In the genomic region with DNA sequence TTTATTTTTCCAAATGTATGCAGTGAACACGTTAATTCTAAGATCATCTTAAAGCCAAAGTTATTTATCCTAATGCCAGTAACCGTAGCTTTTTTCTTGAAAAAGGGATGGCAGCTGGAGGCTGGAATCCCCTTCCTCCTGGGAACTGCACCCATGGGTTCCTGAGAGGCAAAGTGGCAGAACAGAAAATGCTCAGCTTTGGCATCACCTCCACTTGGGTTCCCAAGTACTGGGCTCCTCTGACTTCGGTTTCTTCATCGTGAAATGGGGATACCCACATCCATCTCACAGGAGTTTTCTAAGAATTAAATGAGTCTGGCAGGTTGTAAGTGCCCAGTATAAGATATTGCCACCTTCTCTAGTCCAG, we compare ENCODE assay signal across 8 cellular contexts. TPM values are rescaled to one million over a fixed set of nuclear protein-coding genes. Genes with fewer than 3 reads are reported as not detected.
DNase-seq lines count a peak whose midpoint lies in the region; ATAC-seq, FAIRE-seq and TF ChIP-seq lines count a peak whose summit lies in the region.

No MANE protein-coding gene starts in this region.

- intact Hi-C loops in colonic mucosa (cut with DNase I) = no loop called here

- H3K4me3 ChIP-seq in colonic mucosa = peak overlapping the region; percentile 46
- H3K4me3 ChIP-seq in small intestine (ENCODE audit: low read depth in 1 of 2, low read length in 2 of 2) = peak overlapping the region in 1 of 2 donors; percentile 61

- H3K4me1 Mint-ChIP-seq in activated naive CD4-positive, alpha-beta T cell treated with anti-CD3 and anti-CD28 coated beads, Interleukin-2, amount 10 ng/mL, durations not matched to agents 7 days and 5 days = peaks cover 37% of the 10 kb centered on the region
- no peaks in the 10 kb centered on the region for H3K4me1 Mint-ChIP-seq in nephron progenitor cell

- peak overlapping the region; percentile 75 for H3K4me3 Mint-ChIP-seq in activated naive CD4-positive, alpha-beta T cell treated with anti-CD3 and anti-CD28 coated beads, Interleukin-2, amount 10 ng/mL, durations not matched to agents 7 days and 5 days
- H3K4me3 Mint-ChIP-seq in nephron progenitor cell = peak overlapping the region; percentile 83

- no peaks in the 10 kb centered on the region for H3K27me3 ChIP-seq in colonic mucosa
- no peaks in the 10 kb centered on the region for H3K27me3 ChIP-seq in small intestine (ENCODE audit: control insufficient read depth in 2 of 2, insufficient read depth in 2 of 2, low read length in 2 of 2)

- H3K27ac ChIP-seq in colonic mucosa = no peak overlapping the region
- no peak overlapping the region for H3K27ac ChIP-seq in small intestine (ENCODE audit: low read depth in 1 of 2, low read length in 1 of 2)

- FAIRE-seq in small intestine (lab: Jason Lieb, UNC) = no peak

- DNase-seq in activated naive CD4-positive, alpha-beta T cell treated with anti-CD3 and anti-CD28 coated beads, Interleukin-2, amount 10 ng/mL, durations not matched to agents 7 days and 5 days = no peak
- no peak for DNase-seq in activated naive CD4-positive, alpha-beta T cell (lab: John Stamatoyannopoulos, UW)
- DNase-seq in colonic mucosa = no peak
- no peak for DNase-seq in nephron progenitor cell
- DNase-seq in DMS53 treated with DMSO at 0.1 percent for 48 hours (lab: John Stamatoyannopoulos, UW; ENCODE audit: unreplicated experiment) = no peak
- no peak for DNase-seq in NCI-H2081 (lab: John Stamatoyannopoulos, UW)
- no peak for DNase-seq in small intestine

- peak; percentile 26 for ATAC-seq in HG03520 (IDR thresholded peaks at IDR 0.05; ENCODE audit: unreplicated experiment)

- H3K36me3 ChIP-seq in colonic mucosa (no peaks in the 10 kb centered on the region), small intestine (ENCODE audit: control insufficient read depth in 2 of 2, insufficient read depth in 2 of 2, low read length in 2 of 2) (no peaks in the 10 kb centered on the region)

- H3K9ac ChIP-seq in colonic mucosa (ENCODE audit: low read depth in 2 of 2, low read length in 2 of 2) = peak overlapping the region; percentile 57 to 62

- H3K27ac Mint-ChIP-seq in activated naive CD4-positive, alpha-beta T cell treated with anti-CD3 and anti-CD28 coated beads, Interleukin-2, amount 10 ng/mL, durations not matched to agents 7 days and 5 days = peak overlapping the region; percentile 80
- no peak overlapping the region for H3K27ac Mint-ChIP-seq in nephron progenitor cell

- no peaks in the 10 kb centered on the region for H3K36me3 Mint-ChIP-seq in activated naive CD4-positive, alpha-beta T cell treated with anti-CD3 and anti-CD28 coated beads, Interleukin-2, amount 10 ng/mL, durations not matched to agents 7 days and 5 days
- H3K36me3 Mint-ChIP-seq in nephron progenitor cell (ENCODE audit: low read depth) = no peaks in the 10 kb centered on the region

- no peaks in the 10 kb centered on the region for H3K9me3 Mint-ChIP-seq in activated naive CD4-positive, alpha-beta T cell treated with anti-CD3 and anti-CD28 coated beads, Interleukin-2, amount 10 ng/mL, durations not matched to agents 7 days and 5 days
- H3K9me3 Mint-ChIP-seq in nephron progenitor cell = peaks cover 2% of the 10 kb centered on the region

- WGBS in small intestine, 3 donors = 32 to 48% (median 39%) methylated on average over 4 of the region's 4 CpGs

- H3K9me3 ChIP-seq in colonic mucosa (no peaks in the 10 kb centered on the region), small intestine (ENCODE audit: control insufficient read depth, low read depth) (no peaks in the 10 kb centered on the region)

- no peak for TF ChIP-seq CTCF in colonic mucosa (IDR thresholded peaks at IDR 0.05)
- TF ChIP-seq CTCF in nephron progenitor cell (IDR thresholded peaks at IDR 0.05) = no peak

- CTCF ChIA-PET in activated naive CD4-positive, alpha-beta T cell treated with anti-CD3 and anti-CD28 coated beads, Interleukin-2, amount 10 ng/mL, durations not matched to agents 7 days and 5 days (lab: Charles Lee) = interaction anchor here (0.7 to 1.7 kb wide), 11 partner anchors 9 to 262 kb away, joined by 3 to 10 read pairs (median 4); no protein-coding TSS in a partner anchor

- peaks cover 27% of the 10 kb centered on the region for H3K27me3 Mint-ChIP-seq in activated naive CD4-positive, alpha-beta T cell treated with anti-CD3 and anti-CD28 coated beads, Interleukin-2, amount 10 ng/mL, durations not matched to agents 7 days and 5 days
- peaks cover 18% of the 10 kb centered on the region for H3K27me3 Mint-ChIP-seq in nephron progenitor cell (ENCODE audit: low read depth, poor library complexity)

- no peaks in the 10 kb centered on the region for H3K4me1 ChIP-seq in colonic mucosa
- H3K4me1 ChIP-seq in small intestine (ENCODE audit: control insufficient read depth in 2 of 2, insufficient read depth in 1 of 2, low read depth in 1 of 2, low read length in 1 of 2) = no peaks in the 10 kb centered on the region

RNA-seq across cellular contexts. Expression of gene DDX43, which starts 6.2 kb away (rescaled TPM):
- under 1 TPM in 1 of 2 donors, not detected in 1; 0.16 TPM for total RNA-seq in colonic mucosa
- 1 to 10 TPM in 1 of 3 donors, under 1 TPM in 1, not detected in 1; 0.39 to 1.6 TPM for polyA plus RNA-seq in small intestine

RNA-seq across cellular contexts. Expression of gene OOEP, which starts 18.7 kb away (rescaled TPM):
- not detected for total RNA-seq in colonic mucosa
- polyA plus RNA-seq in small intestine = under 1 TPM in 1 of 3 donors, not detected in 2; 0.16 TPM

RNA-seq across cellular contexts. Expression of gene KHDC3L, which starts 26.0 kb away (rescaled TPM):
- total RNA-seq in colonic mucosa = not detected
- polyA plus RNA-seq in small intestine = not detected

RNA-seq across cellular contexts. Expression of gene DPPA5, which starts 34.3 kb away (rescaled TPM):
- not detected for total RNA-seq in colonic mucosa
- not detected for polyA plus RNA-seq in small intestine
